37 cellular contexts compared by ENCODE assay signal in genomic region chr3:56525291-56525690, GRCh38. TPM values are rescaled to one million over a fixed set of nuclear protein-coding genes. Genes with fewer than 3 reads are reported as not detected.
"Had no signal": no experiment of that assay in that cellular context is flagged by ENCODE, and none has a peak within 500 bp of the region (broad histone marks: within the 10 kb centered on the region; RNA-seq: fewer than 3 reads in every experiment).

No MANE protein-coding gene starts in this region.

- H3K4me1 ChIP-seq: ascending aorta had no signal

- H3K36me3 Mint-ChIP-seq: activated CD4-positive, alpha-beta memory T cell treated with anti-CD3 and anti-CD28 coated beads for 36 hours; activated naive CD4-positive, alpha-beta T cell treated with anti-CD3 and anti-CD28 coated beads, Interleukin-2, amount 10 ng/mL, durations not matched to agents 7 days and 5 days; activated naive CD4-positive, alpha-beta T cell treated with anti-CD3 and anti-CD28 coated beads, Interleukin-2, amount 50 U/mL, for 24 hours; activated naive CD8-positive, alpha-beta T cell; activated naive CD8-positive, alpha-beta T cell treated with anti-CD3 and anti-CD28 coated beads, Interleukin-2, amount 10 ng/mL, durations not matched to agents 7 days and 5 days; brain had no signal

- H3K9me3 ChIP-seq: ascending aorta had no signal

- H3K36me3 ChIP-seq: ascending aorta, cardiac muscle cell had no signal

- H3K27ac Mint-ChIP-seq: activated B cell treated with CpG ODN at 0.5 μM for 24 hours; activated CD4-positive, alpha-beta memory T cell treated with anti-CD3 and anti-CD28 coated beads for 36 hours; activated CD4-positive, alpha-beta T cell treated with anti-CD3 and anti-CD28 coated beads, Interleukin-2, amount 10 ng/mL, durations not matched to agents 24 days and 14 days; activated CD8-positive, alpha-beta T cell treated with anti-CD3 and anti-CD28 coated beads for 36 hours; activated naive CD4-positive, alpha-beta T cell treated with anti-CD3 and anti-CD28 coated beads, Interleukin-2, amount 10 ng/mL, durations not matched to agents 7 days and 5 days; activated naive CD4-positive, alpha-beta T cell treated with anti-CD3 and anti-CD28 coated beads, Interleukin-2, amount 50 U/mL, for 24 hours; activated naive CD8-positive, alpha-beta T cell; activated naive CD8-positive, alpha-beta T cell treated with anti-CD3 and anti-CD28 coated beads, Interleukin-2, amount 10 ng/mL, durations not matched to agents 7 days and 5 days; activated naive CD8-positive, alpha-beta T cell treated with anti-CD3 and anti-CD28 coated beads, Interleukin-2, amount 50 U/mL, for 24 hours; activated T-cell treated with anti-CD3 and anti-CD28 coated beads, Interleukin-2, amount 50 U/mL, for 72 hours; activated T-helper 1 cell treated with anti-CD3 and anti-CD28 coated beads, Interleukin-12 subunit alpha, Interleukin-12 subunit beta, Interleukin-2, Interleukin-4 antibody, amounts not matched to agents 30 ng/mL and 10 ng/mL and 1 ng/mL, durations not matched to agents 14 hours and 24 hours and 36 hours; activated T-helper 2 cell treated with anti-CD3 and anti-CD28 coated beads, Interferon-gamma antibody, Interleukin-2, Interleukin-4, amounts not matched to agents 10 μg/mL and 5 μg/mL and 100 μg/mL, durations not matched to agents 14 hours and 24 hours and 36 hours; brain; T-helper 1 cell treated with Interleukin-12 subunit alpha and Interleukin-12 subunit beta and Interleukin-4 antibody, amounts not matched to agents 30 μg/mL and 1 μg/mL, for 36 hours; T-helper 2 cell treated with Interferon-gamma antibody and Interleukin-4, amounts not matched to agents 5 μg/mL and 100 μg/mL, for 36 hours had no signal

- DNase-seq: activated B cell treated with CpG ODN at 0.5 μM for 24 hours; activated CD4-positive, alpha-beta memory T cell treated with anti-CD3 and anti-CD28 coated beads for 36 hours; activated CD4-positive, alpha-beta T cell treated with anti-CD3 and anti-CD28 coated beads for 4 hours; activated CD4-positive, alpha-beta T cell treated with anti-CD3 and anti-CD28 coated beads, Interleukin-2, amount 10 ng/mL, durations not matched to agents 24 days and 14 days; activated CD4-positive, alpha-beta T cell treated with anti-CD3 and anti-CD28 coated beads, Interleukin-2, amount 50 U/mL, for 1 hour; activated CD4-positive, alpha-beta T cell treated with anti-CD3 and anti-CD28 coated beads, Interleukin-2, amount 50 U/mL, for 4 hours; activated CD4-positive, CD25-positive, alpha-beta regulatory T cell treated with anti-CD3 and anti-CD28 coated beads, Interleukin-2, amount 50 U/mL, for 72 hours; activated CD8-positive, alpha-beta memory T cell treated with anti-CD3 and anti-CD28 coated beads, Interleukin-2, amount 50 U/mL, for 4 hours; activated CD8-positive, alpha-beta T cell treated with anti-CD3 and anti-CD28 coated beads for 36 hours; activated effector memory CD4-positive, alpha-beta T cell treated with Interleukin-2 at 50 U/mL for 16 hours; activated gamma-delta T cell; activated naive CD4-positive, alpha-beta T cell treated with anti-CD3 and anti-CD28 coated beads, Interleukin-2, amount 10 ng/mL, durations not matched to agents 7 days and 5 days; activated naive CD4-positive, alpha-beta T cell treated with Interleukin-2 at 50 U/mL for 16 hours; activated naive CD8-positive, alpha-beta T cell treated with anti-CD3 and anti-CD28 coated beads, Interleukin-2, amount 10 ng/mL, durations not matched to agents 7 days and 5 days; activated naive CD8-positive, alpha-beta T cell treated with anti-CD3 and anti-CD28 coated beads, Interleukin-2, amount 50 U/mL, for 24 hours; activated T-cell treated with anti-CD3 and anti-CD28 coated beads for 4 hours; activated T-cell treated with anti-CD3 and anti-CD28 coated beads, Interleukin-2, amount 50 U/mL, for 1 hour; activated T-cell treated with anti-CD3 and anti-CD28 coated beads, Interleukin-2, amount 50 U/mL, for 4 hours; activated T-cell treated with anti-CD3 and anti-CD28 coated beads, Interleukin-2, amount 50 U/mL, for 72 hours; amygdala; anterior cingulate cortex; caudate nucleus; cerebellar nuclear complex; T-helper 2 cell; T-helper 9 cell had no signal

- ATAC-seq: activated CD8-positive, alpha-beta T cell treated with anti-CD3 and anti-CD28 coated beads for 36 hours; activated naive CD8-positive, alpha-beta T cell treated with anti-CD3 and anti-CD28 coated beads, Interleukin-2, amount 50 U/mL, for 24 hours; activated T-cell treated with anti-CD3 and anti-CD28 coated beads, Interleukin-2, amount 50 U/mL, for 4 hours; activated T-cell treated with anti-CD3 and anti-CD28 coated beads, Interleukin-2, amount 50 U/mL, for 72 hours had no signal

- H3K4me3 ChIP-seq: ascending aorta, cardiac muscle cell had no signal

- H3K4me3 Mint-ChIP-seq: activated B cell treated with CpG ODN at 0.5 μM for 24 hours; activated CD4-positive, alpha-beta memory T cell treated with anti-CD3 and anti-CD28 coated beads for 36 hours; activated CD4-positive, alpha-beta T cell treated with anti-CD3 and anti-CD28 coated beads, Interleukin-2, amount 10 ng/mL, durations not matched to agents 24 days and 14 days; activated CD8-positive, alpha-beta T cell treated with anti-CD3 and anti-CD28 coated beads for 36 hours; activated naive CD4-positive, alpha-beta T cell treated with anti-CD3 and anti-CD28 coated beads, Interleukin-2, amount 10 ng/mL, durations not matched to agents 7 days and 5 days; activated naive CD4-positive, alpha-beta T cell treated with anti-CD3 and anti-CD28 coated beads, Interleukin-2, amount 50 U/mL, for 24 hours; activated naive CD8-positive, alpha-beta T cell; activated naive CD8-positive, alpha-beta T cell treated with anti-CD3 and anti-CD28 coated beads, Interleukin-2, amount 10 ng/mL, durations not matched to agents 7 days and 5 days; activated naive CD8-positive, alpha-beta T cell treated with anti-CD3 and anti-CD28 coated beads, Interleukin-2, amount 50 U/mL, for 24 hours; activated T-cell treated with anti-CD3 and anti-CD28 coated beads, Interleukin-2, amount 50 U/mL, for 4 hours; activated T-cell treated with anti-CD3 and anti-CD28 coated beads, Interleukin-2, amount 50 U/mL, for 72 hours; activated T-helper 1 cell treated with anti-CD3 and anti-CD28 coated beads, Interleukin-12 subunit alpha, Interleukin-12 subunit beta, Interleukin-2, Interleukin-4 antibody, amounts not matched to agents 30 ng/mL and 10 ng/mL and 1 ng/mL, durations not matched to agents 14 hours and 24 hours and 36 hours; brain; central memory CD8-positive, alpha-beta T cell; T-helper 1 cell treated with Interleukin-12 subunit alpha and Interleukin-12 subunit beta and Interleukin-4 antibody, amounts not matched to agents 30 μg/mL and 1 μg/mL, for 36 hours; T-helper 2 cell treated with Interferon-gamma antibody and Interleukin-4, amounts not matched to agents 5 μg/mL and 100 μg/mL, for 36 hours had no signal

- H3K27me3 ChIP-seq: ascending aorta, cardiac muscle cell had no signal

- H3K27ac ChIP-seq: ascending aorta, cardiac muscle cell, VCaP had no signal

- H3K4me1 Mint-ChIP-seq: activated B cell treated with CpG ODN at 0.5 μM for 24 hours; activated CD4-positive, alpha-beta T cell treated with anti-CD3 and anti-CD28 coated beads, Interleukin-2, amount 10 ng/mL, durations not matched to agents 24 days and 14 days; activated naive CD4-positive, alpha-beta T cell treated with anti-CD3 and anti-CD28 coated beads, Interleukin-2, amount 10 ng/mL, durations not matched to agents 7 days and 5 days; activated naive CD4-positive, alpha-beta T cell treated with anti-CD3 and anti-CD28 coated beads, Interleukin-2, amount 50 U/mL, for 24 hours; activated naive CD8-positive, alpha-beta T cell treated with anti-CD3 and anti-CD28 coated beads, Interleukin-2, amount 10 ng/mL, durations not matched to agents 7 days and 5 days; activated naive CD8-positive, alpha-beta T cell treated with anti-CD3 and anti-CD28 coated beads, Interleukin-2, amount 50 U/mL, for 24 hours; brain; central memory CD8-positive, alpha-beta T cell had no signal

- H3K9me3 Mint-ChIP-seq: activated CD4-positive, alpha-beta memory T cell treated with anti-CD3 and anti-CD28 coated beads for 36 hours; activated CD4-positive, alpha-beta T cell treated with anti-CD3 and anti-CD28 coated beads, Interleukin-2, amount 10 ng/mL, durations not matched to agents 24 days and 14 days; activated CD8-positive, alpha-beta T cell treated with anti-CD3 and anti-CD28 coated beads for 36 hours; activated naive CD4-positive, alpha-beta T cell treated with anti-CD3 and anti-CD28 coated beads, Interleukin-2, amount 10 ng/mL, durations not matched to agents 7 days and 5 days; activated naive CD4-positive, alpha-beta T cell treated with anti-CD3 and anti-CD28 coated beads, Interleukin-2, amount 50 U/mL, for 24 hours; activated naive CD8-positive, alpha-beta T cell treated with anti-CD3 and anti-CD28 coated beads, Interleukin-2, amount 10 ng/mL, durations not matched to agents 7 days and 5 days; activated naive CD8-positive, alpha-beta T cell treated with anti-CD3 and anti-CD28 coated beads, Interleukin-2, amount 50 U/mL, for 24 hours; activated T-cell treated with anti-CD3 and anti-CD28 coated beads, Interleukin-2, amount 50 U/mL, for 4 hours; activated T-cell treated with anti-CD3 and anti-CD28 coated beads, Interleukin-2, amount 50 U/mL, for 72 hours; activated T-helper 1 cell treated with anti-CD3 and anti-CD28 coated beads, Interleukin-12 subunit alpha, Interleukin-12 subunit beta, Interleukin-2, Interleukin-4 antibody, amounts not matched to agents 30 ng/mL and 10 ng/mL and 1 ng/mL, durations not matched to agents 14 hours and 24 hours and 36 hours; activated T-helper 2 cell treated with anti-CD3 and anti-CD28 coated beads, Interferon-gamma antibody, Interleukin-2, Interleukin-4, amounts not matched to agents 10 μg/mL and 5 μg/mL and 100 μg/mL, durations not matched to agents 14 hours and 24 hours and 36 hours; brain; central memory CD8-positive, alpha-beta T cell; T-helper 1 cell treated with Interleukin-12 subunit alpha and Interleukin-12 subunit beta and Interleukin-4 antibody, amounts not matched to agents 30 μg/mL and 1 μg/mL, for 36 hours; T-helper 2 cell treated with Interferon-gamma antibody and Interleukin-4, amounts not matched to agents 5 μg/mL and 100 μg/mL, for 36 hours had no signal

- H3K27me3 Mint-ChIP-seq: activated naive CD8-positive, alpha-beta T cell treated with anti-CD3 and anti-CD28 coated beads, Interleukin-2, amount 50 U/mL, for 24 hours had no signal

RNA-seq across cellular contexts. Expression of gene ERC2, which starts 57.0 kb away (rescaled TPM):
- total RNA-seq: activated B cell treated with CpG ODN at 0.5 μM for 24 hours; activated CD4-positive, alpha-beta memory T cell treated with anti-CD3 and anti-CD28 coated beads for 36 hours; activated CD4-positive, alpha-beta T cell treated with anti-CD3 and anti-CD28 coated beads, Interleukin-2, amount 10 ng/mL, durations not matched to agents 24 days and 14 days; activated CD8-positive, alpha-beta memory T cell treated with anti-CD3 and anti-CD28 coated beads for 36 hours; activated naive CD8-positive, alpha-beta T cell treated with anti-CD3 and anti-CD28 coated beads, Interleukin-2, amount 10 ng/mL, durations not matched to agents 7 days and 5 days; activated T-helper 1 cell treated with anti-CD3 and anti-CD28 coated beads, Interleukin-12 subunit alpha, Interleukin-12 subunit beta, Interleukin-2, Interleukin-4 antibody, amounts not matched to agents 30 ng/mL and 10 ng/mL and 1 ng/mL, durations not matched to agents 14 hours and 24 hours and 36 hours had no signal
